In genomic region chr4:105215609-105216313, GRCh38 we compare ENCODE assay signal across 8 cellular contexts.
A peak's percentile ranks its signal among the peaks of the same experiment; 100 is the strongest.
DNase-seq lines count a peak whose midpoint lies in the region; ATAC-seq, FAIRE-seq and TF ChIP-seq lines count a peak whose summit lies in the region.

No MANE protein-coding gene starts in this region.

- H3K27me3 ChIP-seq in PC-3 (ENCODE audit: low read length) (no peaks in the 10 kb centered on the region), mesenchymal stem cell (ENCODE audit: control insufficient read depth in 1 of 2, insufficient read depth in 1 of 2, low read length in 2 of 2) (no peaks in the 10 kb centered on the region)

- TF ChIP-seq CTCF in PC-3 (conservative IDR thresholded peaks at IDR 0.05; ENCODE audit: low read depth, low read length) = no peak

- no TSS peak for BruUV-seq in PC-3 (replicated peaks; lab: Mats Ljungman, UMichigan)

- H3K4me1 ChIP-seq in PC-3 (ENCODE audit: insufficient read depth, low read length) (peaks cover 14% of the 10 kb centered on the region; the same call in 1 of the 2 replicates), mesenchymal stem cell (ENCODE audit: control insufficient read depth, insufficient read depth, low read depth, low read length) (no peaks in the 10 kb centered on the region)

- peak; percentile 79 for ATAC-seq in GM21717 (IDR thresholded peaks at IDR 0.05; ENCODE audit: unreplicated experiment)
- ATAC-seq in PC-3 = peak; percentile 22; the same call in 1 of the 2 replicates

- no peak overlapping the region for H2BK15ac ChIP-seq in mesenchymal stem cell (ENCODE audit: low read depth, poor library complexity, severe bottlenecking)

- no peaks in the 10 kb centered on the region for H3K9me3 ChIP-seq in PC-3 (ENCODE audit: low read length)
- no peaks in the 10 kb centered on the region for H3K9me3 ChIP-seq in mesenchymal stem cell (ENCODE audit: control insufficient read depth, low read length)

- no peak overlapping the region for H2BK12ac ChIP-seq in mesenchymal stem cell (ENCODE audit: low read length in 2 of 2)

- no peak overlapping the region for H4K8ac ChIP-seq in mesenchymal stem cell (ENCODE audit: low read length)

- no peak overlapping the region for H2AK5ac ChIP-seq in mesenchymal stem cell (ENCODE audit: low read length, severe bottlenecking)

- CTCF ChIA-PET in PC-3 (lab: Charles Lee) = no interaction called here

- H3K4me3 ChIP-seq in PC-3 (ENCODE audit: low read length) = no peak overlapping the region
- H3K4me3 ChIP-seq in mesenchymal stem cell (ENCODE audit: insufficient read depth in 1 of 2, low read depth in 1 of 2, low read length in 2 of 2) = no peak overlapping the region

- H3K9ac ChIP-seq in PC-3 (ENCODE audit: low read length) = no peak overlapping the region
- no peak overlapping the region for H3K9ac ChIP-seq in mesenchymal stem cell (ENCODE audit: low read length)

- no peak overlapping the region for H3K14ac ChIP-seq in mesenchymal stem cell (ENCODE audit: low read length in 2 of 2)

- H3K27ac ChIP-seq in PC-3 (ENCODE audit: low read length) = no peak overlapping the region
- H3K27ac ChIP-seq in mesenchymal stem cell (ENCODE audit: low read length, poor library complexity, severe bottlenecking) = peak overlapping the region; percentile 71

- no peaks in the 10 kb centered on the region for H3K79me2 ChIP-seq in PC-3 (ENCODE audit: low read length)

- 90% methylated on average over 4 of the region's 4 CpGs for WGBS in mesenchymal stem cell

- no peak overlapping the region for H3K4ac ChIP-seq in mesenchymal stem cell (ENCODE audit: low read depth in 1 of 2, low read length in 2 of 2)

- H4K20me1 ChIP-seq in PC-3 (ENCODE audit: low read length) = no peaks in the 10 kb centered on the region

- no peak overlapping the region for H4K91ac ChIP-seq in mesenchymal stem cell (ENCODE audit: low read length)

- H2AFZ ChIP-seq in PC-3 (ENCODE audit: low read length) = no peak overlapping the region
- H2AFZ ChIP-seq in mesenchymal stem cell (ENCODE audit: low read depth, low read length) = no peak overlapping the region

- H3K9me2 ChIP-seq in PC-3 (replicated peaks; ENCODE audit: low read length) = no peaks in the 10 kb centered on the region

- peak; percentile 66 for FAIRE-seq in GM18507 (lab: Jason Lieb, UNC)

- H3F3A ChIP-seq in PC-3 (ENCODE audit: low read length, unreplicated experiment) = no peaks in the 10 kb centered on the region

- H3K79me1 ChIP-seq in mesenchymal stem cell (replicated peaks; ENCODE audit: low read length, poor library complexity, severe bottlenecking) = peaks cover 16% of the 10 kb centered on the region

- no peak overlapping the region for H2BK5ac ChIP-seq in mesenchymal stem cell (ENCODE audit: low read depth, low read length, poor library complexity, severe bottlenecking)

- no peak overlapping the region for H2BK120ac ChIP-seq in mesenchymal stem cell (ENCODE audit: low read depth, low read length)

- intact Hi-C loops in PC-3 (cut with micrococcal nuclease) = no loop called here

- H3K36me3 ChIP-seq in PC-3 (ENCODE audit: low read depth, low read length) (no peaks in the 10 kb centered on the region), mesenchymal stem cell (ENCODE audit: control insufficient read depth in 1 of 2, insufficient read depth in 2 of 2, low read depth in 1 of 2, low read length in 2 of 2) (no peaks in the 10 kb centered on the region)

- POLR2A ChIA-PET in PC-3 (lab: Charles Lee; ENCODE audit: unreplicated experiment) = no interaction called here

- DNase-seq in GM18507 (ENCODE audit: extremely low spot score, insufficient read length, low read depth) (no peak), PC-3 (peak; percentile 30), mesenchymal stem cell (no peak), DMS 273 treated with DMSO at 0.1 percent for 48 hours (lab: John Stamatoyannopoulos, UW) (no peak), AG20443 (ENCODE audit: low spot score) (no peak), D341Med (ENCODE audit: low spot score) (no peak)
- no peak for DNase-seq in stimulated activated CD4-positive, alpha-beta T cell treated with anti-CD3 and anti-CD28 coated beads, Interleukin-4, amount 100 ng/mL, for 4 hours

- peak overlapping the region; percentile 49 for H3K4me2 ChIP-seq in PC-3 (ENCODE audit: low read length)
- H3K4me2 ChIP-seq in mesenchymal stem cell (ENCODE audit: low read length, poor library complexity, severe bottlenecking) = no peak overlapping the region

- H3K23ac ChIP-seq in mesenchymal stem cell (ENCODE audit: low read length in 2 of 2) = no peak overlapping the region

- no peak overlapping the region for H3K18ac ChIP-seq in mesenchymal stem cell (ENCODE audit: low read depth in 1 of 2, low read length in 2 of 2)
